In the genomic region with DNA sequence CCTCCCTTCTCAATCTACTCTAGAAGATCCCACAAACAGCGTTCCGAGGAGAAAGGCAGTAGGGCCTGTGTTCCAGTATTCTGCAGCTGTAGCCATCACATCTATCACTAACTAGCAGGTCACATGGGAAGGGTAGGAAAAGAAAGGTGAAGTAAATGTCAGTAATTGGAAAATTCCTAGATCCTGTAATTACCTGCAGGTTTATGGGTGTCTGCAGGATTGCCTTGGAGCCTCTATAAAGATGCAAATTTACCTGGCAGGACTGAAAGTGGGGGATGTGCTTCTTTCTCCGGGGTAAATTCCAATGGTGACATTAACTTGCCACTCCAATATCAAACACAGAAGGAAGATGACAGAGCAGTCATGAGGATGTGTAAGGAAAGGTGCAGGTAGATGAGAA, we compare ENCODE assay signal across 23 cellular contexts.
A peak's percentile ranks its signal among the peaks of the same experiment; 100 is the strongest.
DNase-seq lines count a peak whose midpoint lies in the region; ATAC-seq and TF ChIP-seq lines count a peak whose summit lies in the region.
"Had no signal": no experiment of that assay in that cellular context is flagged by ENCODE, and none has a peak within 500 bp of the region (broad histone marks: within the 10 kb centered on the region; RNA-seq: fewer than 3 reads in every experiment).

No MANE protein-coding gene starts in this region.

- H4K20me1 ChIP-seq in PC-9 (ENCODE audit: insufficient read depth) (no peaks in the 10 kb centered on the region), osteoblast (ENCODE audit: insufficient read depth, low read length) (no peaks in the 10 kb centered on the region)
- H4K20me1 ChIP-seq: BLaER1 treated with 17β-estradiol and CSF1 and Interleukin-3, amounts not matched to agents 10 nM and 100 nM had no signal

- H2AFZ ChIP-seq in ACC112 (ENCODE audit: low read length, unreplicated experiment) (no peak overlapping the region), PC-9 (peak overlapping the region; percentile 22; the same call in 1 of the 2 replicates), osteoblast (ENCODE audit: low read length) (no peak overlapping the region)

- POLR2A ChIA-PET in PC-9 (lab: Charles Lee; ENCODE audit: unreplicated experiment), result no interaction called here
- POLR2A ChIA-PET in T-cell (lab: Charles Lee), result no interaction called here

- H3K36me3 ChIP-seq in ACC112 (ENCODE audit: insufficient read depth, low read length), result peaks cover 73% of the 10 kb centered on the region
- no peaks in the 10 kb centered on the region for H3K36me3 ChIP-seq in PC-9 (ENCODE audit: low read depth)
- peaks cover 87% of the 10 kb centered on the region for H3K36me3 ChIP-seq in osteoblast (ENCODE audit: insufficient read depth, low read length)

- H3K4me2 ChIP-seq in PC-9 (peak overlapping the region; percentile 36; the same call in 1 of the 2 replicates), osteoblast (ENCODE audit: insufficient read depth, low read length) (no peak overlapping the region)
- H3K4me2 ChIP-seq: BLaER1 treated with 17β-estradiol and CSF1 and Interleukin-3, amounts not matched to agents 10 nM and 100 nM; KMS-11 had no signal

- no TSS peak for BruUV-seq in PC-9 (replicated peaks; lab: Mats Ljungman, UMichigan)

- H3K27me3 Mint-ChIP-seq in natural killer cell (ENCODE audit: low read depth in 2 of 2) (no peaks in the 10 kb centered on the region), T-cell (peaks cover 0 to 4% of the 10 kb centered on the region in 2 donors)
- H3K27me3 Mint-ChIP-seq: activated CD4-positive, alpha-beta T cell treated with anti-CD3 and anti-CD28 coated beads for 36 hours had no signal

- H3K79me2 ChIP-seq in ACC112 (ENCODE audit: control insufficient read depth, insufficient read depth, low read length, unreplicated experiment) (peaks cover 22% of the 10 kb centered on the region), PC-9 (ENCODE audit: low read depth) (no peaks in the 10 kb centered on the region), osteoblast (ENCODE audit: insufficient read depth, low read length) (peaks cover 46% of the 10 kb centered on the region)

- peak overlapping the region; percentile 23; the same call in 1 of the 2 replicates for H3K4me3 ChIP-seq in ACC112 (ENCODE audit: low read depth, low read length)
- H3K4me3 ChIP-seq in PC-9, result no peak overlapping the region
- no peak overlapping the region for H3K4me3 ChIP-seq in osteoblast (ENCODE audit: insufficient read depth, low read length)
- H3K4me3 ChIP-seq: BLaER1 treated with 17β-estradiol and CSF1 and Interleukin-3, amounts not matched to agents 10 nM and 100 nM; heart left ventricle; lung; thyroid gland had no signal

- H3K27ac ChIP-seq in ACC112 (ENCODE audit: low read depth, low read length) (peak overlapping the region; percentile 89), PC-9 (peak overlapping the region; percentile 35; the same call in 1 of the 2 replicates), osteoblast (ENCODE audit: low read depth, low read length) (peak overlapping the region; percentile 49)
- H3K27ac ChIP-seq: BLaER1 treated with 17β-estradiol and CSF1 and Interleukin-3, amounts not matched to agents 10 nM and 100 nM; KMS-11; thyroid gland had no signal

- no peaks in the 10 kb centered on the region for H3K9me2 ChIP-seq in PC-9 (ENCODE audit: insufficient read depth)

- H3K9me3 Mint-ChIP-seq in natural killer cell (no peaks in the 10 kb centered on the region), T-cell (no peaks in the 10 kb centered on the region)

- no peak for DNase-seq in PC-9
- DNase-seq in iPS DF 19.7 (ENCODE audit: low read depth, low spot score), result peak; percentile 28
- no peak for DNase-seq in osteoblast (ENCODE audit: insufficient read length, low spot score, missing footprints)
- DNase-seq in A172 (ENCODE audit: low spot score), result no peak
- DNase-seq in natural killer cell, result no peak
- DNase-seq in T-cell, result no peak
- DNase-seq: activated CD4-positive, alpha-beta T cell treated with anti-CD3 and anti-CD28 coated beads for 36 hours; activated naive CD4-positive, alpha-beta T cell treated with Interleukin-2 at 50 U/mL for 16 hours; activated T-cell treated with anti-CD3 and anti-CD28 coated beads, Interleukin-2, amount 50 U/mL, for 48 hours; amygdala; GOT3; heart left ventricle; NCI-H1930; NCI-H446; SHP77; stimulated activated CD4-positive, alpha-beta T cell treated with anti-CD3 and anti-CD28 coated beads, Interleukin-4, amount 100 ng/mL, for 24 hours; stimulated activated naive CD8-positive, alpha-beta T cell treated with anti-CD3 and anti-CD28 coated beads, Interleukin-15, Interleukin-2, amounts not matched to agents 100 U/mL and 50 U/mL, for 24 hours; thyroid gland had no signal

- no peak for TF ChIP-seq CTCF in PC-9 (conservative IDR thresholded peaks at IDR 0.05)
- TF ChIP-seq CTCF in osteoblast (IDR thresholded peaks at IDR 0.05; ENCODE audit: extremely low read depth, low read depth, low read length), result no peak
- no peak for TF ChIP-seq CTCF in natural killer cell (IDR thresholded peaks at IDR 0.05)

- ATAC-seq in GM18873 (IDR thresholded peaks at IDR 0.05; ENCODE audit: low FRiP score, unreplicated experiment), result no peak
- no peak for ATAC-seq in natural killer cell
- no peak for ATAC-seq in T-cell (replicated peaks in 1 of 4)
- ATAC-seq: activated CD4-positive, alpha-beta T cell treated with anti-CD3 and anti-CD28 coated beads for 36 hours; stimulated activated naive CD8-positive, alpha-beta T cell treated with anti-CD3 and anti-CD28 coated beads, Interleukin-15, Interleukin-2, amounts not matched to agents 100 U/mL and 50 U/mL, for 24 hours had no signal

- H3K27ac Mint-ChIP-seq in natural killer cell, result no peak overlapping the region
- no peak overlapping the region for H3K27ac Mint-ChIP-seq in T-cell
- H3K27ac Mint-ChIP-seq: activated CD4-positive, alpha-beta T cell treated with anti-CD3 and anti-CD28 coated beads for 36 hours had no signal

- H3K27me3 ChIP-seq in ACC112 (ENCODE audit: insufficient read depth, low read length) (no peaks in the 10 kb centered on the region), PC-9 (ENCODE audit: insufficient read depth, low read depth) (no peaks in the 10 kb centered on the region), osteoblast (ENCODE audit: insufficient read depth, low read length) (no peaks in the 10 kb centered on the region)
- H3K27me3 ChIP-seq: BLaER1 treated with 17β-estradiol and CSF1 and Interleukin-3, amounts not matched to agents 10 nM and 100 nM; heart left ventricle; thyroid gland had no signal

- H3K36me3 Mint-ChIP-seq in natural killer cell (no peaks in the 10 kb centered on the region), T-cell (no peaks in the 10 kb centered on the region)

- no peaks in the 10 kb centered on the region; the same call in 1 of the 2 replicates for H3F3A ChIP-seq in PC-9 (ENCODE audit: insufficient read depth, low read depth)

- intact Hi-C loops in PC-9 (cut with micrococcal nuclease; ENCODE audit: unreplicated experiment) (no loop called here), natural killer cell (cut with micrococcal nuclease) (no loop called here)

- H3K4me1 ChIP-seq in ACC112 (ENCODE audit: control insufficient read depth, insufficient read depth, low read length, unreplicated experiment) (peaks cover 56% of the 10 kb centered on the region), PC-9 (replicated peaks; ENCODE audit: insufficient read depth) (peaks cover 11% of the 10 kb centered on the region; the same call in 1 of the 2 replicates), osteoblast (ENCODE audit: insufficient read depth, low read length) (peaks cover 45% of the 10 kb centered on the region)

- H3K9me3 ChIP-seq in PC-9 (ENCODE audit: insufficient read depth, low read depth) (no peaks in the 10 kb centered on the region), osteoblast (ENCODE audit: low read depth, low read length) (no peaks in the 10 kb centered on the region)
- H3K9me3 ChIP-seq: BLaER1 treated with 17β-estradiol and CSF1 and Interleukin-3, amounts not matched to agents 10 nM and 100 nM; heart left ventricle; thyroid gland had no signal

- H3K4me1 Mint-ChIP-seq in natural killer cell, result no peaks in the 10 kb centered on the region
- H3K4me1 Mint-ChIP-seq in T-cell, result no peaks in the 10 kb centered on the region
- H3K4me1 Mint-ChIP-seq: activated CD4-positive, alpha-beta T cell treated with anti-CD3 and anti-CD28 coated beads for 36 hours had no signal

- no peak overlapping the region for H3K4me3 Mint-ChIP-seq in natural killer cell
- H3K4me3 Mint-ChIP-seq in T-cell, result no peak overlapping the region
- H3K4me3 Mint-ChIP-seq: activated CD4-positive, alpha-beta T cell treated with anti-CD3 and anti-CD28 coated beads for 36 hours had no signal

- CTCF ChIA-PET in PC-9 (lab: Charles Lee) (no interaction called here), T-cell (lab: Charles Lee) (no interaction called here)

Comparison
In these comparisons a context has a peak if more than half of its experiments do, and no peak if none do; other contexts are left out.
1. H3K27ac ChIP-seq: peak in every context shown above with its lines; median percentile 89 in ACC112; 49 in osteoblast; 35 in PC-9.